In genomic region chr1:15810073-15810472, GRCh38 we compare ENCODE assay signal across 13 cellular contexts. TPM values are rescaled to one million over a fixed set of nuclear protein-coding genes. Genes with fewer than 3 reads are reported as not detected.
"Had no signal": no experiment of that assay in that cellular context is flagged by ENCODE, and none has a peak within 500 bp of the region (broad histone marks: within the 10 kb centered on the region; RNA-seq: fewer than 3 reads in every experiment).

No MANE protein-coding gene starts in this region.

- H3K27ac ChIP-seq: cardiac muscle cell, colonic mucosa had no signal

- H3K4me1 ChIP-seq: colonic mucosa, tibial nerve had no signal

- H3K4me3 ChIP-seq: cardiac muscle cell, colonic mucosa, tibial nerve had no signal

- H3K36me3 Mint-ChIP-seq: activated CD4-positive, alpha-beta memory T cell treated with anti-CD3 and anti-CD28 coated beads for 36 hours; activated naive CD8-positive, alpha-beta T cell treated with anti-CD3 and anti-CD28 coated beads, Interleukin-2, amount 10 ng/mL, durations not matched to agents 7 days and 5 days; natural killer cell treated with Interleukin-12 subunit alpha and Interleukin-12 subunit beta and Interleukin-15 and Interleukin-18, amount 100 ng/mL, for 72 hours had no signal

- H3K27me3 Mint-ChIP-seq: activated CD4-positive, alpha-beta memory T cell treated with anti-CD3 and anti-CD28 coated beads for 36 hours; natural killer cell treated with Interleukin-12 subunit alpha and Interleukin-12 subunit beta and Interleukin-15 and Interleukin-18, amount 100 ng/mL, for 72 hours; stimulated activated naive CD8-positive, alpha-beta T cell treated with anti-CD3 and anti-CD28 coated beads, Interleukin-15, amount 100 ng/mL, for 72 hours had no signal

- H3K27me3 ChIP-seq: cardiac muscle cell, colonic mucosa, tibial nerve had no signal

- H3K4me1 Mint-ChIP-seq: activated naive CD8-positive, alpha-beta T cell treated with anti-CD3 and anti-CD28 coated beads, Interleukin-2, amount 10 ng/mL, durations not matched to agents 7 days and 5 days; stimulated activated naive CD8-positive, alpha-beta T cell treated with anti-CD3 and anti-CD28 coated beads, Interleukin-15, amount 100 ng/mL, for 72 hours had no signal

- H3K36me3 ChIP-seq: cardiac muscle cell, colonic mucosa, tibial nerve had no signal

- H3K9me3 Mint-ChIP-seq: activated CD4-positive, alpha-beta memory T cell treated with anti-CD3 and anti-CD28 coated beads for 36 hours; activated naive CD8-positive, alpha-beta T cell treated with anti-CD3 and anti-CD28 coated beads, Interleukin-2, amount 10 ng/mL, durations not matched to agents 7 days and 5 days; natural killer cell treated with Interleukin-12 subunit alpha and Interleukin-12 subunit beta and Interleukin-15 and Interleukin-18, amount 100 ng/mL, for 72 hours; stimulated activated naive CD8-positive, alpha-beta T cell treated with anti-CD3 and anti-CD28 coated beads, Interleukin-15, amount 100 ng/mL, for 72 hours had no signal

- H3K27ac Mint-ChIP-seq: activated CD4-positive, alpha-beta memory T cell treated with anti-CD3 and anti-CD28 coated beads for 36 hours; activated naive CD8-positive, alpha-beta T cell treated with anti-CD3 and anti-CD28 coated beads, Interleukin-2, amount 10 ng/mL, durations not matched to agents 7 days and 5 days; natural killer cell treated with Interleukin-12 subunit alpha and Interleukin-12 subunit beta and Interleukin-15 and Interleukin-18, amount 100 ng/mL, for 72 hours; stimulated activated naive CD8-positive, alpha-beta T cell treated with anti-CD3 and anti-CD28 coated beads, Interleukin-15, amount 100 ng/mL, for 72 hours had no signal

- H3K4me3 Mint-ChIP-seq: activated CD4-positive, alpha-beta memory T cell treated with anti-CD3 and anti-CD28 coated beads for 36 hours; activated naive CD8-positive, alpha-beta T cell treated with anti-CD3 and anti-CD28 coated beads, Interleukin-2, amount 10 ng/mL, durations not matched to agents 7 days and 5 days; natural killer cell treated with Interleukin-12 subunit alpha and Interleukin-12 subunit beta and Interleukin-15 and Interleukin-18, amount 100 ng/mL, for 72 hours; stimulated activated naive CD8-positive, alpha-beta T cell treated with anti-CD3 and anti-CD28 coated beads, Interleukin-15, amount 100 ng/mL, for 72 hours had no signal

- H3K9me3 ChIP-seq: colonic mucosa, tibial nerve had no signal

- ATAC-seq: natural killer cell treated with Interleukin-12 subunit alpha and Interleukin-12 subunit beta and Interleukin-15 and Interleukin-18, amount 100 ng/mL, for 72 hours; stimulated activated naive CD8-positive, alpha-beta T cell treated with anti-CD3 and anti-CD28 coated beads, Interleukin-15, amount 100 ng/mL, for 72 hours had no signal

- DNase-seq: activated CD4-positive, alpha-beta memory T cell treated with anti-CD3 and anti-CD28 coated beads for 36 hours; activated gamma-delta T cell treated with Interleukin-2 at 50 U/mL for 16 hours; activated naive CD8-positive, alpha-beta T cell treated with anti-CD3 and anti-CD28 coated beads, Interleukin-2, amount 10 ng/mL, durations not matched to agents 7 days and 5 days; activated T-cell treated with anti-CD3 and anti-CD28 coated beads, Interleukin-2, amount 50 U/mL, for 48 hours; colonic mucosa; effector memory CD4-positive, alpha-beta T cell; mammary epithelial cell; stimulated activated CD4-positive, alpha-beta T cell treated with anti-CD3 and anti-CD28 coated beads, Interleukin-4, amount 100 ng/mL, for 24 hours; stimulated activated naive CD8-positive, alpha-beta T cell treated with anti-CD3 and anti-CD28 coated beads, Interleukin-15, amount 100 ng/mL, for 72 hours; T1000 had no signal

RNA-seq across cellular contexts. Expression of gene FBLIM1, which starts 51.5 kb away (rescaled TPM):
- total RNA-seq: natural killer cell treated with Interleukin-12 subunit alpha and Interleukin-12 subunit beta and Interleukin-15 and Interleukin-18, amount 100 ng/mL, for 72 hours had no signal
